ENCODE assay signal across 28 cellular contexts in the genomic region with DNA sequence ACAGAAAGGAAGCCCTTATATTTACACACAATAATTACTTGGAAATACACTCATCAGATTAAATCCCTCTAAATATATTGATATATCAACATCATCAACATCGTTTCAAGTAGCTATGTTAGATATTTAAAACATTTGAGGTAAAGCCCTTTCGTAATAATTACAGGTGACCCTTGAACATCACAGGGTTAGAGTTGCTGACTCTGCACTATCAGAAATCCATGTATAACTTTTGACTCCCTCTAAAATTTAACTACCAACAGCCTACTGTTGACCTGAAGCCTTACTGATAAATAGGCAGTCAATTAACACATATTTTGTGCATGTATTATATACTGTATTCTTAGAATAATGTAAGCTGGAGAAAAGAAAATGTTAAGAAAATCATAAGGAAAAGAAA. TPM values are rescaled to one million over a fixed set of nuclear protein-coding genes. Genes with fewer than 3 reads are reported as not detected.
"Had no signal": no experiment of that assay in that cellular context is flagged by ENCODE, and none has a peak within 500 bp of the region (broad histone marks: within the 10 kb centered on the region; RNA-seq: fewer than 3 reads in every experiment).

No MANE protein-coding gene starts in this region.

- FAIRE-seq: endometrium, islet of Langerhans, keratinocyte had no signal

- H3K36me3 Mint-ChIP-seq: mesothelial cell of epicardium had no signal

- H3K27me3 ChIP-seq: colonic mucosa, esophagus squamous epithelium, gastrocnemius medialis, heart right ventricle, left lung had no signal

- ATAC-seq: effector memory CD8-positive, alpha-beta T cell; esophagus mucosa; gastrocnemius medialis; heart right ventricle; left cardiac atrium; left lung; left ventricle myocardium superior; lower lobe of right lung; naive thymus-derived CD4-positive, alpha-beta T cell had no signal

- H3K9me3 Mint-ChIP-seq: dendritic cell treated with granulocyte-macrophage colony-stimulating factor and Interleukin-4, amounts not matched to agents 40 ng/mL and 50 ng/mL, for 4 days; effector memory CD8-positive, alpha-beta T cell; mesothelial cell of epicardium had no signal

- H3K9me3 ChIP-seq: colonic mucosa, esophagus squamous epithelium, gastrocnemius medialis, heart right ventricle, left lung, lower lobe of right lung had no signal

- H3K36me3 ChIP-seq: colonic mucosa, esophagus squamous epithelium, gastrocnemius medialis, heart right ventricle, left lung, lower lobe of right lung had no signal

- H3K4me3 ChIP-seq: colonic mucosa, esophagus squamous epithelium, gastrocnemius medialis, heart right ventricle, left lung, lower lobe of right lung had no signal

- DNase-seq: colonic mucosa; cortex of kidney; effector CD8-positive, alpha-beta T cell; effector memory CD8-positive, alpha-beta T cell; endodermal cell; erythroblast; esophagus squamous epithelium; foreskin fibroblast; foreskin melanocyte; gastrocnemius medialis; glutamatergic neuron; head of caudate nucleus; heart right ventricle; hippocampal formation; left cardiac atrium; left lung; left ventricle myocardium superior; lower lobe of right lung; mesenchymal stem cell; naive thymus-derived CD4-positive, alpha-beta T cell had no signal

- H3K27ac Mint-ChIP-seq: dendritic cell treated with granulocyte-macrophage colony-stimulating factor and Interleukin-4, amounts not matched to agents 40 ng/mL and 50 ng/mL, for 4 days; effector memory CD8-positive, alpha-beta T cell; endodermal cell; mesothelial cell of epicardium had no signal

- H3K4me3 Mint-ChIP-seq: dendritic cell treated with granulocyte-macrophage colony-stimulating factor and Interleukin-4, amounts not matched to agents 40 ng/mL and 50 ng/mL, for 4 days; effector memory CD8-positive, alpha-beta T cell; endodermal cell; mesothelial cell of epicardium; naive thymus-derived CD4-positive, alpha-beta T cell had no signal

- H3K27ac ChIP-seq: colonic mucosa, epithelial cell of prostate, esophagus squamous epithelium, gastrocnemius medialis, heart right ventricle, left lung, lower lobe of right lung had no signal

- H3K27me3 Mint-ChIP-seq: dendritic cell treated with granulocyte-macrophage colony-stimulating factor and Interleukin-4, amounts not matched to agents 40 ng/mL and 50 ng/mL, for 4 days; effector memory CD8-positive, alpha-beta T cell; naive thymus-derived CD4-positive, alpha-beta T cell had no signal

- H3K4me1 ChIP-seq: colonic mucosa, esophagus squamous epithelium, heart right ventricle, left lung, lower lobe of right lung had no signal

RNA-seq across cellular contexts. Expression of a gene that starts 34.6 kb away (rescaled TPM):
- total RNA-seq: esophagus mucosa, lung microvascular endothelial cell had no signal
- polyA plus RNA-seq: keratinocyte had no signal
